ENCODE assay signal across 10 cellular contexts in the genomic region with DNA sequence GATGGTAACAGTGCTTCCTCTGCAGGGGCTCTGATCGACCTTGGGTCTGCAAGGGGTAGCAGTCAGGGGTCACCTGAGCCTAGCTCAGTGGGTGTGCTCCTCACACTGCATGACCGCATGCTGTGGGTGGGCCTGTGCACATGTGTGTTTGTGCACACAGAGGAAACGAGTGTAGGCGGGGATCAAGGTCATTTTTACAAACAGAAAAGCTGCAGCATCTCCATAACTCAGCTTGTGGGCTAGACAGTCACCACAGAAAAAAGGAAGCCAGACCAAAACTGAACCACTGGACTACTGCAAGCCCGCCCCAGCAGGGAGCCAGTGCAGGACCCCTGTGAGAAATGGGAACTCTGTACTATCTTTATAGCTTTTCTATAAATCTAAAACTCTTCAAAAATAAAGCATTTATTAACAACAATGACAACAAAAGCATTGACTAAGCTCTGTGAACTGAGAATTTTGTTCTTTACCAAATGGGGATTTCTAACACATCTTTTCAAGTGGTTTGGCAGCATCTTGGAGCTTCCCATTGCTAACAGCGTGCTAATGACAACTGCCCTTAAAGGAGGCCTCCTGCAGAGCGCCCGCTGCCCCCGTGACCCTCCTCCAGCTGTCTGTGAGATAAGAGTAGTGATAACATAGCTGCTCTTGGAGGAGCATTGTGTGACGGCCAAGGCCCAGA. TPM values are rescaled to one million over a fixed set of nuclear protein-coding genes. Genes with fewer than 3 reads are reported as not detected.
A peak's percentile ranks its signal among the peaks of the same experiment; 100 is the strongest.
DNase-seq lines count a peak whose midpoint lies in the region; ATAC-seq and TF ChIP-seq lines count a peak whose summit lies in the region.
"Had no signal": no experiment of that assay in that cellular context is flagged by ENCODE, and none has a peak within 500 bp of the region (broad histone marks: within the 10 kb centered on the region; RNA-seq: fewer than 3 reads in every experiment).

No MANE protein-coding gene starts in this region.

- H3K4me3 ChIP-seq in OCI-LY7 (ENCODE audit: low read depth, low read length, poor library complexity, severe bottlenecking): no peak overlapping the region
- H3K4me3 ChIP-seq in osteoblast (ENCODE audit: insufficient read depth, low read length): no peak overlapping the region

- H3K9me3 ChIP-seq in OCI-LY7 (ENCODE audit: low read length): no peaks in the 10 kb centered on the region
- H3K9me3 ChIP-seq in osteoblast (ENCODE audit: low read depth, low read length): no peaks in the 10 kb centered on the region

- no peak overlapping the region for H3K4me3 Mint-ChIP-seq in activated naive CD8-positive, alpha-beta T cell treated with anti-CD3 and anti-CD28 coated beads for 36 hours

- DNase-seq in GM10248 (ENCODE audit: extremely low spot score): peak; percentile 70
- DNase-seq in activated naive CD8-positive, alpha-beta T cell treated with anti-CD3 and anti-CD28 coated beads for 36 hours: peak; percentile 33
- no peak for DNase-seq in NCI-H2171 treated with DMSO at 0.1 percent for 48 hours (lab: John Stamatoyannopoulos, UW)
- no peak for DNase-seq in OCI-LY7 (ENCODE audit: low spot score)
- DNase-seq in osteoblast (ENCODE audit: insufficient read length, low spot score, missing footprints): no peak
- no peak for DNase-seq in sciatic nerve (ENCODE audit: low spot score)
- DNase-seq: DND-41, SW 1271 had no signal

- H3K27ac Mint-ChIP-seq in activated naive CD8-positive, alpha-beta T cell treated with anti-CD3 and anti-CD28 coated beads for 36 hours: no peak overlapping the region

- no peaks in the 10 kb centered on the region for H3K36me3 ChIP-seq in OCI-LY7 (ENCODE audit: insufficient read depth, low read length)
- no peaks in the 10 kb centered on the region for H3K36me3 ChIP-seq in osteoblast (ENCODE audit: insufficient read depth, low read length)

- H3K4me1 Mint-ChIP-seq in activated naive CD8-positive, alpha-beta T cell treated with anti-CD3 and anti-CD28 coated beads for 36 hours: peaks cover 32% of the 10 kb centered on the region

- no peaks in the 10 kb centered on the region for H3K79me2 ChIP-seq in OCI-LY7 (ENCODE audit: insufficient read depth, low read depth, low read length)
- no peaks in the 10 kb centered on the region for H3K79me2 ChIP-seq in osteoblast (ENCODE audit: insufficient read depth, low read length)

- no TSS peak for BruUV-seq in OCI-LY7 (replicated peaks; lab: Mats Ljungman, UMichigan)

- H3K4me2 ChIP-seq in OCI-LY7 (ENCODE audit: low read length) (no peak overlapping the region), osteoblast (ENCODE audit: insufficient read depth, low read length) (no peak overlapping the region)

- no peaks in the 10 kb centered on the region for H3K9me2 ChIP-seq in OCI-LY7 (ENCODE audit: insufficient read depth, low read length)

- no peak overlapping the region for H2AFZ ChIP-seq in OCI-LY7 (ENCODE audit: low read length)
- H2AFZ ChIP-seq in osteoblast (ENCODE audit: low read length): no peak overlapping the region

- H3K4me1 ChIP-seq in OCI-LY7 (ENCODE audit: insufficient read depth, low read length, poor library complexity, severe bottlenecking) (peaks cover 42% of the 10 kb centered on the region), osteoblast (ENCODE audit: insufficient read depth, low read length) (no peaks in the 10 kb centered on the region)

- intact Hi-C loops in OCI-LY7 (cut with micrococcal nuclease; ENCODE audit: unreplicated experiment) (loop anchor here (5.0 kb wide), 2 partner anchors 247 to 592 kb away; a partner anchor contains a TSS), sciatic nerve (cut with DNase I) (loop anchor here (10.0 kb wide), 2 partner anchors 140 to 340 kb away; a partner anchor contains a TSS)

- H3K36me3 Mint-ChIP-seq in activated naive CD8-positive, alpha-beta T cell treated with anti-CD3 and anti-CD28 coated beads for 36 hours: no peaks in the 10 kb centered on the region

- no peaks in the 10 kb centered on the region for H3K27me3 Mint-ChIP-seq in activated naive CD8-positive, alpha-beta T cell treated with anti-CD3 and anti-CD28 coated beads for 36 hours

- POLR2A ChIA-PET in GM10248 (lab: Yijun Ruan, JAX) (interaction anchor here (0.9 kb wide), 1 partner anchor 340 kb away, joined by 5 read pairs; a partner anchor contains a TSS), OCI-LY7 (lab: Charles Lee) (interaction anchor here (0.5 to 1.1 kb wide), 5 partner anchors 14 to 1369 kb away, joined by 3 to 7 read pairs (median 3); no protein-coding TSS in a partner anchor)

- H3K9me3 Mint-ChIP-seq in activated naive CD8-positive, alpha-beta T cell treated with anti-CD3 and anti-CD28 coated beads for 36 hours: peaks cover 4% of the 10 kb centered on the region

- CTCF ChIA-PET in GM10248 (lab: Yijun Ruan, JAX): interaction anchor here (0.7 to 10.6 kb wide), 8 partner anchors 8 to 376 kb away, joined by 3 to 114 read pairs (median 4); a partner anchor contains a TSS
- CTCF ChIA-PET in OCI-LY7 (lab: Charles Lee; ENCODE audit: unreplicated experiment): interaction anchor here (0.9 to 1.2 kb wide), 2 partner anchors 11 to 15 kb away, joined by 3 to 5 read pairs; no protein-coding TSS in a partner anchor

- peak; percentile 40 for ATAC-seq in GM19463 (IDR thresholded peaks at IDR 0.05; ENCODE audit: unreplicated experiment)
- ATAC-seq in HG03175 (IDR thresholded peaks at IDR 0.05; ENCODE audit: unreplicated experiment): peak; percentile 39
- ATAC-seq in sciatic nerve: no peak

- TF ChIP-seq CTCF in GM10248 (IDR thresholded peaks at IDR 0.05; ENCODE audit: control extremely low read depth, extremely low read depth, low read depth, missing control alignments) (no peak), OCI-LY7 (conservative IDR thresholded peaks at IDR 0.05; ENCODE audit: low read length) (no peak), osteoblast (IDR thresholded peaks at IDR 0.05; ENCODE audit: extremely low read depth, low read depth, low read length) (no peak)

- peaks cover 3% of the 10 kb centered on the region for H3K27me3 ChIP-seq in osteoblast (ENCODE audit: insufficient read depth, low read length)

- H4K20me1 ChIP-seq in OCI-LY7 (ENCODE audit: insufficient read depth, low read length) (0 out of 2 replicates have a peak, but pooled peaks cover 5% of the 10 kb centered on the region), osteoblast (ENCODE audit: insufficient read depth, low read length) (no peaks in the 10 kb centered on the region)

- no peak overlapping the region for H3K27ac ChIP-seq in OCI-LY7 (ENCODE audit: low read depth, low read length, poor library complexity, severe bottlenecking)
- H3K27ac ChIP-seq in osteoblast (ENCODE audit: low read depth, low read length): no peak overlapping the region

RNA-seq across cellular contexts. Expression of a gene that starts 19.9 kb away (rescaled TPM):
- total RNA-seq in activated naive CD8-positive, alpha-beta T cell treated with anti-CD3 and anti-CD28 coated beads for 36 hours: 10 to 100 TPM; 24.2 TPM
- total RNA-seq in OCI-LY7 (2014; rRNA removed; shearing (Covaris generic)): 55.9 and 72.4 TPM in 2 replicates
- total RNA-seq in OCI-LY7 (2022) (69.0 and 74.6 TPM in 2 replicates), osteoblast (1.4 and 2.4 TPM in 2 replicates), sciatic nerve (0.49 TPM)

Comparison
In these comparisons a context has a peak if more than half of its experiments do, and no peak if none do; other contexts are left out.
1. DNase-seq: peak in GM10248 (single experiment) and activated naive CD8-positive, alpha-beta T cell treated with anti-CD3 and anti-CD28 coated beads for 36 hours (single experiment); none in NCI-H2171 treated with DMSO at 0.1 percent for 48 hours (single experiment), OCI-LY7 (single experiment), osteoblast (single experiment) and sciatic nerve (single experiment).